Comparison of ENCODE assay signal across 9 cellular contexts in genomic region chr15:85473455-85473854, GRCh38.
DNase-seq lines count a peak whose midpoint lies in the region; ATAC-seq and TF ChIP-seq lines count a peak whose summit lies in the region.
"Had no signal": no experiment of that assay in that cellular context is flagged by ENCODE, and none has a peak within 500 bp of the region (broad histone marks: within the 10 kb centered on the region; RNA-seq: fewer than 3 reads in every experiment).

No MANE protein-coding gene starts in this region.

- H3K27ac ChIP-seq in hepatocyte = peak overlapping the region; percentile 55

- no peak for TF ChIP-seq CTCF in hepatocyte (IDR thresholded peaks at IDR 0.05; ENCODE audit: poor library complexity)

- peak; percentile 27 for ATAC-seq in GM21529 (IDR thresholded peaks at IDR 0.05; ENCODE audit: unreplicated experiment)
- no peak for ATAC-seq in HG02571 (IDR thresholded peaks at IDR 0.05; ENCODE audit: unreplicated experiment)
- no peak for ATAC-seq in sciatic nerve

- no peak overlapping the region for H3K4me3 ChIP-seq in hepatocyte

- no peaks in the 10 kb centered on the region for H3K9me2 ChIP-seq in hepatocyte (replicated peaks; ENCODE audit: insufficient read depth)

- H2AFZ ChIP-seq in hepatocyte = no peak overlapping the region

- H3K4me2 ChIP-seq in hepatocyte = peak overlapping the region; percentile 23

- intact Hi-C loops in sciatic nerve (cut with DNase I) = no loop called here

- no peaks in the 10 kb centered on the region for H3K36me3 ChIP-seq in hepatocyte (replicated peaks; ENCODE audit: insufficient read depth, low read depth)

- DNase-seq in AG20443 (ENCODE audit: low spot score) = peak; percentile 33
- peak; percentile 69 for DNase-seq in SK-N-DZ (ENCODE audit: low spot score)
- DNase-seq in hepatocyte (ENCODE audit: low spot score) = no peak
- no peak for DNase-seq in stimulated activated CD8-positive, alpha-beta memory T cell treated with anti-CD3 and anti-CD28 coated beads, Interleukin-4, amount 100 ng/mL, for 48 hours
- no peak for DNase-seq in middle frontal gyrus (ENCODE audit: extremely low spot score, low spot score)
- DNase-seq in sciatic nerve (ENCODE audit: low spot score) = no peak
- DNase-seq: activated naive CD4-positive, alpha-beta T cell had no signal

- H3K9me3 ChIP-seq in hepatocyte (ENCODE audit: low read depth) = no peaks in the 10 kb centered on the region

- H4K20me1 ChIP-seq in hepatocyte (ENCODE audit: insufficient read depth, poor library complexity, severe bottlenecking) = peaks cover 14% of the 10 kb centered on the region

- no peaks in the 10 kb centered on the region for H3K27me3 ChIP-seq in hepatocyte

- peaks cover 23% of the 10 kb centered on the region for H3K4me1 ChIP-seq in hepatocyte (ENCODE audit: insufficient read depth)

- WGBS in hepatocyte (ENCODE audit: low lambda C conversion rate, missing lambda C conversion rate) = 25% methylated on average over 3 of the region's 3 CpGs

- H3K79me2 ChIP-seq in hepatocyte = peaks cover 94% of the 10 kb centered on the region

Comparison
In these comparisons a context has a peak if more than half of its experiments do, and no peak if none do; other contexts are left out.
1. DNase-seq: peak in AG20443 (single experiment) and SK-N-DZ (single experiment); none in hepatocyte (single experiment), stimulated activated CD8-positive, alpha-beta memory T cell treated with anti-CD3 and anti-CD28 coated beads, Interleukin-4, amount 100 ng/mL, for 48 hours (single experiment), middle frontal gyrus (single experiment) and sciatic nerve (single experiment).